8 cellular contexts compared by ENCODE assay signal in the genomic region with DNA sequence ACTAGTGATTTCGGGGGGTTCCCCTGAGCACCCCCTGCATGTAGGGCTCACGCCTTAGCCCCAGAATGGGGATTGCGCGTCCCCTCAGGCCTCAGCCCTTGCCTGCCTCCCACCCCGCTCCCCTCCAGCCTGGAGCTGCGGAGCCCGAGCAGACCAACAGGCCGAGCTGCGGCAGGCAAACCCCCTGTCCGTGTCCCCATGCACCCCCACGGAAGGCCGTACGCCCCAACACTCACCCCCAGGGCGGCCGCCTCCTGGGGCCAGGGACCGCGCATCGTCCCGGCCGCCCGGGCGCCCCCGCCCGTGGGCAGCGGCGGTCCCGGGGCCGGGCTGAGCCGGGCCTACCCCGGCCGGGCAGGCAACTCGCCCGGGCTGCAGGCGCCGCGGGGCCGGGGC. TPM values are rescaled to one million over a fixed set of nuclear protein-coding genes. Genes with fewer than 3 reads are reported as not detected.
DNase-seq lines count a peak whose midpoint lies in the region; ATAC-seq and TF ChIP-seq lines count a peak whose summit lies in the region.

No MANE protein-coding gene starts in this region.

- TF ChIP-seq CTCF in right atrium auricular region (IDR thresholded peaks at IDR 0.05) (no peak), brain microvascular endothelial cell (IDR thresholded peaks at IDR 0.05; ENCODE audit: low read depth, low read length, missing control alignments) (no peak)

- H3K27ac ChIP-seq in right atrium auricular region (no peak overlapping the region), ectodermal cell (ENCODE audit: insufficient read depth, low read depth, low read length, poor library complexity, severe bottlenecking) (no peak overlapping the region), brain microvascular endothelial cell (no peak overlapping the region)

- no peaks in the 10 kb centered on the region for H3K27me3 ChIP-seq in right atrium auricular region
- H3K27me3 ChIP-seq in ectodermal cell (ENCODE audit: control insufficient read depth, insufficient read depth, low read length, poor library complexity, severe bottlenecking): peaks cover 58% of the 10 kb centered on the region
- no peaks in the 10 kb centered on the region for H3K27me3 ChIP-seq in neuron (ENCODE audit: insufficient read depth, low read length)
- peaks cover 29% of the 10 kb centered on the region for H3K27me3 ChIP-seq in brain microvascular endothelial cell (replicated peaks)

- intact Hi-C loops in left ventricle myocardium superior (cut with micrococcal nuclease): loop anchor here (10.0 kb wide), 1 partner anchor 99 kb away; no protein-coding TSS in a partner anchor

- H2AFZ ChIP-seq in neuron (ENCODE audit: low read depth, low read length): no peak overlapping the region

- H3K4me3 ChIP-seq in right atrium auricular region (peak overlapping the region; percentile 26 to 53), ectodermal cell (ENCODE audit: insufficient read depth, low read depth, low read length) (peak overlapping the region; percentile 59), neuron (ENCODE audit: low read length) (peak overlapping the region; percentile 56), brain microvascular endothelial cell (ENCODE audit: low read depth, low read length) (no peak overlapping the region)

- in situ Hi-C loops in brain microvascular endothelial cell (cut with HindIII; ENCODE audit: low pct_ligation_motif_present, low sequenced_read_pairs): no loop called here

- ATAC-seq in left ventricle myocardium superior (no peak), HG03439 (IDR thresholded peaks at IDR 0.05; ENCODE audit: unreplicated experiment) (no peak), HG03460 (IDR thresholded peaks at IDR 0.05; ENCODE audit: unreplicated experiment) (no peak)

- H3K9me3 ChIP-seq in right atrium auricular region (no peaks in the 10 kb centered on the region), ectodermal cell (ENCODE audit: control insufficient read depth, low read length) (no peaks in the 10 kb centered on the region), neuron (ENCODE audit: low read length) (no peaks in the 10 kb centered on the region)

- DNase-seq in right atrium auricular region (ENCODE audit: low spot score): no peak
- DNase-seq in left ventricle myocardium superior: no peak
- DNase-seq in occipital lobe (lab: John Stamatoyannopoulos, UW): no peak
- DNase-seq in brain microvascular endothelial cell: no peak

- H3K36me3 ChIP-seq in right atrium auricular region: no peaks in the 10 kb centered on the region
- no peaks in the 10 kb centered on the region for H3K36me3 ChIP-seq in ectodermal cell (ENCODE audit: control insufficient read depth, insufficient read depth, low read length)
- H3K36me3 ChIP-seq in neuron (ENCODE audit: insufficient read depth, low read length): no peaks in the 10 kb centered on the region
- H3K36me3 ChIP-seq in brain microvascular endothelial cell (replicated peaks): no peaks in the 10 kb centered on the region

- H3K4me1 ChIP-seq in right atrium auricular region (peaks cover 0 to 24% of the 10 kb centered on the region in 2 donors), ectodermal cell (ENCODE audit: control insufficient read depth, insufficient read depth, low read length) (peaks cover 7% of the 10 kb centered on the region), neuron (ENCODE audit: insufficient read depth, low read length) (peaks cover 5% of the 10 kb centered on the region)

- WGBS in ectodermal cell, 2 experiments: 0 to 1% methylated on average over 37 of the region's 37 CpGs

RNA-seq across cellular contexts. Expression of a gene that starts 1.2 kb away (rescaled TPM):
- total RNA-seq in right atrium auricular region (1 to 10 TPM; 1.4 to 2.7 TPM), left ventricle myocardium superior (1.9 TPM), occipital lobe (5.8 TPM)
- polyA plus RNA-seq in ectodermal cell (2013, experiment 1 of 4): 2.2 TPM
- 2.7 TPM for polyA plus RNA-seq in ectodermal cell (2013, experiment 2 of 4)
- 2.2 TPM for polyA plus RNA-seq in ectodermal cell (2013, experiment 3 of 4)
- polyA plus RNA-seq in ectodermal cell (2013, experiment 4 of 4): 3.4 TPM
